ENCODE assay signal across 35 cellular contexts in the genomic region with DNA sequence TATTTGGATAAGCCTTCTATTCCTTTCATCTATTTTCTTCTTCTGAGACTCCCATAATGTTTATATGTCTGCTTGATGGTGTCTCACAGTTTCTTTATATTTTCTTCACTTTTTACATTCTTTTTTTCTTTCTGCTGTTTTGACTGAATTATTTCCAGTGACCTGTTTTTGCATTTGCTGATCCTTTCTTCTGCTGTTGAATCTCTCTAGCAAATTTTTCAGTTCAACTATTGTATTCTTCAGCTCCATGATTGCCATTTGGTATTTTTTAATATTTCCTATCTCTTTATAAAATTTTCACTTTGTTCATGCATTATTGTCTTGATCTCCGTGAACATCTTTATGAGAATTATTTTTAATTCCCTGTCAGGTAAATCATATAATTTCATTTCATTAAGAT.
"Had no signal": no experiment of that assay in that cellular context is flagged by ENCODE, and none has a peak within 500 bp of the region (broad histone marks: within the 10 kb centered on the region; RNA-seq: fewer than 3 reads in every experiment).

No MANE protein-coding gene starts in this region.

- H3K4me2 ChIP-seq: KMS-11 had no signal

- DNase-seq: Karpas-422, Kasumi-1, MG63, MM.1S, MV-4-11, NCI-H1048, NCI-H1092, NCI-H1092 treated with DMSO at 0.1 percent for 48 hours, NCI-H1105, NCI-H1105 treated with DMSO at 0.1 percent for 48 hours, NCI-H1417, NCI-H1417 treated with DMSO at 0.1 percent for 48 hours, NCI-H1436, NCI-H1436 treated with DMSO at 0.1 percent for 48 hours, NCI-H146, NCI-H1694, NCI-H1694 treated with DMSO at 0.1 percent for 48 hours, NCI-H187, NCI-H187 treated with DMSO at 0.1 percent for 48 hours, NCI-H1930, NCI-H2029, NCI-H2029 treated with DMSO at 0.1 percent for 48 hours, NCI-H2081, NCI-H2081 treated with DMSO at 0.1 percent for 48 hours, NCI-H2107, NCI-H2171, NCI-H2171 treated with DMSO at 0.1 percent for 48 hours, NCI-H2227 treated with DMSO at 0.1 percent for 48 hours, NCI-H226, NCI-H345, NCI-H446, NCI-H446 treated with DMSO at 0.1 percent for 48 hours, NCI-H510A, NCI-H510A treated with DMSO at 0.1 percent for 48 hours had no signal

- H3K36me3 ChIP-seq: MG63 had no signal

- H3K4me3 ChIP-seq: MG63 had no signal

- H3K27ac ChIP-seq: KMS-11 had no signal

- H3K9ac ChIP-seq: KMS-11 had no signal

- H3K27me3 ChIP-seq: MG63 had no signal
